23 cellular contexts compared by ENCODE assay signal in genomic region chr15:93298901-93299300, GRCh38.
DNase-seq lines count a peak whose midpoint lies in the region; ATAC-seq and TF ChIP-seq lines count a peak whose summit lies in the region.
"Had no signal": no experiment of that assay in that cellular context is flagged by ENCODE, and none has a peak within 500 bp of the region (broad histone marks: within the 10 kb centered on the region; RNA-seq: fewer than 3 reads in every experiment).

No MANE protein-coding gene starts in this region.

- H3K27ac ChIP-seq in body of pancreas = no peak overlapping the region
- no peak overlapping the region for H3K27ac ChIP-seq in neural progenitor cell
- H3K27ac ChIP-seq in uterus = peak overlapping the region in 1 of 2 donors; percentile 22
- H3K27ac ChIP-seq: spleen, upper lobe of left lung had no signal

- peak overlapping the region; percentile 48 for H3K4me3 Mint-ChIP-seq in neural progenitor cell
- no peak overlapping the region for H3K4me3 Mint-ChIP-seq in activated T-cell treated with anti-CD3 and anti-CD28 coated beads, Interleukin-2, amount 50 U/mL, for 4 hours
- H3K4me3 Mint-ChIP-seq: activated naive CD8-positive, alpha-beta T cell; activated T-helper 1 cell treated with anti-CD3 and anti-CD28 coated beads, Interleukin-12 subunit alpha, Interleukin-12 subunit beta, Interleukin-2, Interleukin-4 antibody, amounts not matched to agents 30 ng/mL and 10 ng/mL and 1 ng/mL, durations not matched to agents 14 hours and 24 hours and 36 hours; natural killer cell had no signal

- no peaks in the 10 kb centered on the region for H3K36me3 Mint-ChIP-seq in neural progenitor cell
- H3K36me3 Mint-ChIP-seq in activated T-cell treated with anti-CD3 and anti-CD28 coated beads, Interleukin-2, amount 50 U/mL, for 4 hours (ENCODE audit: insufficient read depth) = no peaks in the 10 kb centered on the region
- H3K36me3 Mint-ChIP-seq: activated naive CD8-positive, alpha-beta T cell; natural killer cell had no signal

- H3F3A ChIP-seq in neural progenitor cell (ENCODE audit: low read depth) = no peaks in the 10 kb centered on the region

- H4K20me1 ChIP-seq in neural progenitor cell (ENCODE audit: low read depth) = no peaks in the 10 kb centered on the region

- peak; percentile 13 for DNase-seq in activated CD8-positive, alpha-beta memory T cell treated with anti-CD3 and anti-CD28 coated beads for 24 hours
- no peak for DNase-seq in activated CD8-positive, alpha-beta memory T cell treated with anti-CD3 and anti-CD28 coated beads, Interleukin-2, amount 50 U/mL, for 4 hours
- DNase-seq in body of pancreas (peak in 3 of 4 donors; percentile 29 to 57 (median 33)), neural progenitor cell (ENCODE audit: low spot score) (no peak), uterus (peak; percentile 74 to 81), HUDEP-2 (lab: John Stamatoyannopoulos, UW; ENCODE audit: unreplicated experiment in 76 of 76) (no peak)
- DNase-seq in activated T-cell treated with anti-CD3 and anti-CD28 coated beads, Interleukin-2, amount 50 U/mL, for 4 hours = no peak
- DNase-seq: BE2C, Caco-2, cerebellar nuclear complex, IMR-90, left cardiac atrium, mesendoderm, natural killer cell, NCI-H1694 treated with DMSO at 0.1 percent for 48 hours, NCI-H69, PC-3, spleen, T-helper 9 cell, upper lobe of left lung had no signal

- TF ChIP-seq POLR2A in body of pancreas (IDR thresholded peaks at IDR 0.05) (no peak), uterus (IDR thresholded peaks at IDR 0.05) (no peak)

- H3K4me3 ChIP-seq in body of pancreas (no peak overlapping the region), neural progenitor cell (no peak overlapping the region), uterus (no peak overlapping the region)
- H3K4me3 ChIP-seq: spleen, upper lobe of left lung had no signal

- no peak overlapping the region for H2AFZ ChIP-seq in neural progenitor cell (replicated peaks)

- no peaks in the 10 kb centered on the region for H3K36me3 ChIP-seq in body of pancreas (replicated peaks in 1 of 2; ENCODE audit: insufficient read depth in 1 of 2, low read depth in 2 of 2)
- H3K36me3 ChIP-seq in neural progenitor cell = no peaks in the 10 kb centered on the region
- H3K36me3 ChIP-seq in uterus = no peaks in the 10 kb centered on the region
- H3K36me3 ChIP-seq: BE2C, spleen, upper lobe of left lung had no signal

- ATAC-seq in body of pancreas = no peak
- ATAC-seq in GM21737 (IDR thresholded peaks at IDR 0.05; ENCODE audit: unreplicated experiment) = no peak
- ATAC-seq in activated T-cell treated with anti-CD3 and anti-CD28 coated beads, Interleukin-2, amount 50 U/mL, for 4 hours = no peak
- ATAC-seq: natural killer cell, PC-3 had no signal

- 68 to 80% methylated on average over 9 of the region's 9 CpGs for WGBS in body of pancreas, 2 donors

- H3K9me3 Mint-ChIP-seq in neural progenitor cell = peaks cover 2% of the 10 kb centered on the region
- no peaks in the 10 kb centered on the region for H3K9me3 Mint-ChIP-seq in activated T-cell treated with anti-CD3 and anti-CD28 coated beads, Interleukin-2, amount 50 U/mL, for 4 hours
- H3K9me3 Mint-ChIP-seq: activated T-helper 1 cell treated with anti-CD3 and anti-CD28 coated beads, Interleukin-12 subunit alpha, Interleukin-12 subunit beta, Interleukin-2, Interleukin-4 antibody, amounts not matched to agents 30 ng/mL and 10 ng/mL and 1 ng/mL, durations not matched to agents 14 hours and 24 hours and 36 hours; natural killer cell had no signal

- H3K79me2 ChIP-seq in neural progenitor cell (ENCODE audit: low read depth) = no peaks in the 10 kb centered on the region

- no peak overlapping the region for H3K9ac ChIP-seq in neural progenitor cell

- peaks cover 8% of the 10 kb centered on the region for H3K4me1 ChIP-seq in body of pancreas
- peaks cover 13% of the 10 kb centered on the region for H3K4me1 ChIP-seq in neural progenitor cell
- no peaks in the 10 kb centered on the region for H3K4me1 ChIP-seq in uterus
- H3K4me1 ChIP-seq: BE2C, Caco-2, spleen, upper lobe of left lung had no signal

- no peak overlapping the region for H3K4me2 ChIP-seq in neural progenitor cell

- H3K27me3 ChIP-seq in body of pancreas (no peaks in the 10 kb centered on the region), neural progenitor cell (no peaks in the 10 kb centered on the region), uterus (no peaks in the 10 kb centered on the region)
- H3K27me3 ChIP-seq: BE2C, spleen, upper lobe of left lung had no signal

- peaks cover 5% of the 10 kb centered on the region for H3K27me3 Mint-ChIP-seq in neural progenitor cell (ENCODE audit: insufficient read depth, low read depth)
- H3K27me3 Mint-ChIP-seq in activated T-cell treated with anti-CD3 and anti-CD28 coated beads, Interleukin-2, amount 50 U/mL, for 4 hours (ENCODE audit: low read depth) = peaks cover 4% of the 10 kb centered on the region
- H3K27me3 Mint-ChIP-seq: activated naive CD8-positive, alpha-beta T cell had no signal

- no peaks in the 10 kb centered on the region for H3K9me3 ChIP-seq in body of pancreas
- H3K9me3 ChIP-seq in neural progenitor cell (ENCODE audit: low read depth) = no peaks in the 10 kb centered on the region
- no peaks in the 10 kb centered on the region for H3K9me3 ChIP-seq in uterus
- H3K9me3 ChIP-seq: BE2C, Caco-2, spleen, upper lobe of left lung had no signal

- no peak for TF ChIP-seq CTCF in body of pancreas (IDR thresholded peaks at IDR 0.05)
- TF ChIP-seq CTCF in neural progenitor cell (IDR thresholded peaks at IDR 0.05) = no peak
- TF ChIP-seq CTCF in uterus (IDR thresholded peaks at IDR 0.05) = no peak

- peaks cover 28% of the 10 kb centered on the region for H3K4me1 Mint-ChIP-seq in neural progenitor cell
- H3K4me1 Mint-ChIP-seq in activated T-cell treated with anti-CD3 and anti-CD28 coated beads, Interleukin-2, amount 50 U/mL, for 4 hours (ENCODE audit: low read depth) = no peaks in the 10 kb centered on the region
- H3K4me1 Mint-ChIP-seq: natural killer cell had no signal

- intact Hi-C loops in body of pancreas (cut with DNase I) (no loop called here), uterus (cut with DNase I; ENCODE audit: low total_unique reads) (no loop called here)

- no peak overlapping the region for H3K27ac Mint-ChIP-seq in neural progenitor cell
- H3K27ac Mint-ChIP-seq: activated naive CD8-positive, alpha-beta T cell; activated T-helper 1 cell treated with anti-CD3 and anti-CD28 coated beads, Interleukin-12 subunit alpha, Interleukin-12 subunit beta, Interleukin-2, Interleukin-4 antibody, amounts not matched to agents 30 ng/mL and 10 ng/mL and 1 ng/mL, durations not matched to agents 14 hours and 24 hours and 36 hours; natural killer cell had no signal

Comparison
In these comparisons a context has a peak if more than half of its experiments do, and no peak if none do; other contexts are left out.
1. DNase-seq: peak in activated CD8-positive, alpha-beta memory T cell treated with anti-CD3 and anti-CD28 coated beads for 24 hours (single experiment), body of pancreas (3 of 4) and uterus (2 of 2); none in activated CD8-positive, alpha-beta memory T cell treated with anti-CD3 and anti-CD28 coated beads, Interleukin-2, amount 50 U/mL, for 4 hours (single experiment), neural progenitor cell (single experiment), HUDEP-2 (0 of 76) and activated T-cell treated with anti-CD3 and anti-CD28 coated beads, Interleukin-2, amount 50 U/mL, for 4 hours (single experiment).